In the genomic region with DNA sequence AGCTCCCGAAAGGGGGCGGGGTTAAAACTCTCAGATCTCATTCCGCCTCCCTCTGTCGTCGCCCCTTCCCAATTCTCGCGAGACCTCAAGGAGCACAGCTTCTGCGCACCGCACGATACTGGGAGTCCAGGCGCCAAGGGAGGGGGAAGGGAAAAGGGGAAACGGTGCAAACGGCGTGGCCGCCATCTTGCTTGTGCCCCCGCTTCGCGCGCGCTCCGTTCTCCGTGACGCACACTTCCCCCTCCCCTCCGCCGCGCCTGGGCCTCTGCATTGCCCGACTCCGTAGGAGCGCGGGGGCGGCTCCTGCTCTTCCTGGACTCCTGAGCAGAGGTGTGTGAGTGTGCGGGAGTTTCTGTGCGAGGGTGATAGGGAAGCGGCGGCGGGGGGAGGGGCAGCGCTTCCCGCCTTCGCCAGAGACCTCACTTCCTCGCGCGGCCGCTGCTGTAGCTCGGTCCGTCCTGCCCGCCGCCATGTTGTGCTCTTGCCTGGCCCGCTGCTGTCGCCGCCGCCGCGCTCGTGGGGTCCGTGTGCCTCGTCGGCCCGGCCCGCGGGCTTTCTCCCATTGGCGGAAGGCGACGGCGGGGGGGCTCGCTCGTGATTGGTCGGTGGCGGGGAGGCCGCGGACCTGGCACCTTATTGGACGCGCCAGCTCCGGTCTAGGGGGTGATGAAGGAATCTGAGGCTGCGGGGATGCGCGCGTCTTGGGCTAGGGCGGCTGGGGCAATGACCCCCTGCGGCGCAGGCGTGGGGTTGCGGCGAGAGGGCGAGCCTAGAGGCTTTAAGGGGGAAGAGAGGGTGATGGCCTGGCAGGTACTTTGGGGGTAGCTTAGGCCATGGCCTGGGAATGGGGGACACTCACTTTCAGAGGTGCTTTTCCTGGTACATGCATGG, we compare ENCODE assay signal across 1 cellular context.
A peak's percentile ranks its signal among the peaks of the same experiment; 100 is the strongest.
TF ChIP-seq lines count a peak whose summit lies in the region.

A gene (plus strand): TSS at position 167 of the 891 bp plus-strand sequence. CDS start 47,140 bp downstream, outside the sequence.

TF ChIP-seq in K562, 482 proteins besides CTCF, POLR2A, EP300 and RAD21 (continued from another document and continues in another):
- TF ChIP-seq, protein P1, sequence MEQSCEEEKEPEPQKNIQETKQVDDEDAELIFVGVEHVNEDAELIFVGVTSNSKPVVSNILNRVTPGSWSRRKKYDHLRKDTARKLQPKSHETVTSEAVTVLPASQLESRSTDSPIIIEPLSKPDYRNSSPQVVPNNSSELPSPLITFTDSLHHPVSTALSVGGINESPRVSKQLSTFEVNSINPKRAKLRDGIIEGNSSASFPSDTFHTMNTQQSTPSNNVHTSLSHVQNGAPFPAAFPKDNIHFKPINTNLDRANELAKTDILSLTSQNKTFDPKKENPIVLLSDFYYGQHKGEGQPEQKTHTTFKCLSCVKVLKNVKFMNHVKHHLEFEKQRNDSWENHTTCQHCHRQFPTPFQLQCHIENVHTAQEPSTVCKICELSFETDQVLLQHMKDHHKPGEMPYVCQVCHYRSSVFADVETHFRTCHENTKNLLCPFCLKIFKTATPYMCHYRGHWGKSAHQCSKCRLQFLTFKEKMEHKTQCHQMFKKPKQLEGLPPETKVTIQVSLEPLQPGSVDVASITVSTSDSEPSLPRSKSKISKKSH (CRISPR knock-in tag; IDR thresholded peaks at IDR 0.05): no peak
- TF ChIP-seq FOXJ3 (CRISPR knock-in tag; IDR thresholded peaks at IDR 0.05) (no peak), OTX1 (CRISPR knock-in tag; IDR thresholded peaks at IDR 0.05) (peak; percentile 86), MXI1 (IDR thresholded peaks at IDR 0.05; ENCODE audit: low read depth, low read length) (peak; percentile 37; the same call in 1 of the 2 replicates), FIP1L1 (IDR thresholded peaks at IDR 0.05; ENCODE audit: low read depth, low read length, poor library complexity, severe bottlenecking) (peak; percentile 96), NR1H2 (CRISPR knock-in tag; IDR thresholded peaks at IDR 0.05) (peak; percentile 94; the same call in 1 of the 2 replicates), MEIS2 (IDR thresholded peaks at IDR 0.05; ENCODE audit: partially characterized antibody) (peak; percentile 72), ZNF263 (CRISPR knock-in tag; IDR thresholded peaks at IDR 0.05; ENCODE audit: borderline replicate concordance) (peak; percentile 62; the same call in 1 of the 2 replicates), TBP (optimal IDR thresholded peaks at IDR 0.05; ENCODE audit: low read depth, low read length) (peak; percentile 80), RBM25 (IDR thresholded peaks at IDR 0.05; ENCODE audit: low read depth, low read length, severe bottlenecking) (peak; percentile 99), DMBX1 (CRISPR knock-in tag; IDR thresholded peaks at IDR 0.05; ENCODE audit: borderline replicate concordance) (peak; percentile 80), TGIF2 (CRISPR knock-in tag; IDR thresholded peaks at IDR 0.05) (peak; percentile 86; the same call in 1 of the 2 replicates), MAZ (CRISPR knock-in tag; conservative IDR thresholded peaks at IDR 0.05 in 1 of 2, IDR thresholded peaks at IDR 0.05 in 1 of 2) (peak; percentile 98 to 99), NR2C1 (IDR thresholded peaks at IDR 0.05) (no peak), NR2C1 (tag; IDR thresholded peaks at IDR 0.05) (peak; percentile 55; the same call in 1 of the 2 replicates), ZNF431 (CRISPR knock-in tag; IDR thresholded peaks at IDR 0.05) (peak; percentile 75), KDM5B (IDR thresholded peaks at IDR 0.05; ENCODE audit: insufficient replicate concordance, low read depth, low read length) (peak; percentile 91), PHF21A (IDR thresholded peaks at IDR 0.05; ENCODE audit: borderline replicate concordance, low read depth) (peak; percentile 85; the same call in 1 of the 2 replicates), GTF2F1 (IDR thresholded peaks at IDR 0.05; ENCODE audit: low read depth, low read length) (peak; percentile 64; the same call in 1 of the 2 replicates), POLR2G (IDR thresholded peaks at IDR 0.05; ENCODE audit: low read depth, low read length) (peak; percentile 99), NEUROD1 (IDR thresholded peaks at IDR 0.05; ENCODE audit: borderline replicate concordance, low read depth, low read length, partially characterized antibody) (peak; percentile 86), ELF2 (CRISPR knock-in tag; IDR thresholded peaks at IDR 0.05) (peak; percentile 64; the same call in 1 of the 2 replicates), CHD4 (IDR thresholded peaks at IDR 0.05; ENCODE audit: insufficient read depth, insufficient replicate concordance, low read depth, low read length, poor library complexity, severe bottlenecking) (no peak), ZFP1 (CRISPR knock-in tag; IDR thresholded peaks at IDR 0.05) (no peak), TBL1XR1 (IDR thresholded peaks at IDR 0.05; ENCODE audit: low read length in 2 of 2) (peak; percentile 31 to 73; a peak in 3 of 4 replicates)
- TF ChIP-seq, protein P2, sequence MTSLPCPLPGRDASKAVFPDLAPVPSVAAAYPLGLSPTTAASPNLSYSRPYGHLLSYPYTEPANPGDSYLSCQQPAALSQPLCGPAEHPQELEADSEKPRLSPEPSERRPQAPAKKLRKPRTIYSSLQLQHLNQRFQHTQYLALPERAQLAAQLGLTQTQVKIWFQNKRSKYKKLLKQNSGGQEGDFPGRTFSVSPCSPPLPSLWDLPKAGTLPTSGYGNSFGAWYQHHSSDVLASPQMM (CRISPR knock-in tag; IDR thresholded peaks at IDR 0.05): no peak
- TF ChIP-seq, protein P3, sequence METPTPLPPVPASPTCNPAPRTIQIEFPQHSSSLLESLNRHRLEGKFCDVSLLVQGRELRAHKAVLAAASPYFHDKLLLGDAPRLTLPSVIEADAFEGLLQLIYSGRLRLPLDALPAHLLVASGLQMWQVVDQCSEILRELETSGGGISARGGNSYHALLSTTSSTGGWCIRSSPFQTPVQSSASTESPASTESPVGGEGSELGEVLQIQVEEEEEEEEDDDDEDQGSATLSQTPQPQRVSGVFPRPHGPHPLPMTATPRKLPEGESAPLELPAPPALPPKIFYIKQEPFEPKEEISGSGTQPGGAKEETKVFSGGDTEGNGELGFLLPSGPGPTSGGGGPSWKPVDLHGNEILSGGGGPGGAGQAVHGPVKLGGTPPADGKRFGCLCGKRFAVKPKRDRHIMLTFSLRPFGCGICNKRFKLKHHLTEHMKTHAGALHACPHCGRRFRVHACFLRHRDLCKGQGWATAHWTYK (CRISPR knock-in tag; IDR thresholded peaks at IDR 0.05): peak; percentile 94
- TF ChIP-seq, protein P4, sequence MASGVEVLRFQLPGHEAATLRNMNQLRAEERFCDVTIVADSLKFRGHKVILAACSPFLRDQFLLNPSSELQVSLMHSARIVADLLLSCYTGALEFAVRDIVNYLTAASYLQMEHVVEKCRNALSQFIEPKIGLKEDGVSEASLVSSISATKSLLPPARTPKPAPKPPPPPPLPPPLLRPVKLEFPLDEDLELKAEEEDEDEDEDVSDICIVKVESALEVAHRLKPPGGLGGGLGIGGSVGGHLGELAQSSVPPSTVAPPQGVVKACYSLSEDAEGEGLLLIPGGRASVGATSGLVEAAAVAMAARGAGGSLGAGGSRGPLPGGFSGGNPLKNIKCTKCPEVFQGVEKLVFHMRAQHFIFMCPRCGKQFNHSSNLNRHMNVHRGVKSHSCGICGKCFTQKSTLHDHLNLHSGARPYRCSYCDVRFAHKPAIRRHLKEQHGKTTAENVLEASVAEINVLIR (CRISPR knock-in tag; IDR thresholded peaks at IDR 0.05): peak; percentile 69
- TF ChIP-seq, protein P5, sequence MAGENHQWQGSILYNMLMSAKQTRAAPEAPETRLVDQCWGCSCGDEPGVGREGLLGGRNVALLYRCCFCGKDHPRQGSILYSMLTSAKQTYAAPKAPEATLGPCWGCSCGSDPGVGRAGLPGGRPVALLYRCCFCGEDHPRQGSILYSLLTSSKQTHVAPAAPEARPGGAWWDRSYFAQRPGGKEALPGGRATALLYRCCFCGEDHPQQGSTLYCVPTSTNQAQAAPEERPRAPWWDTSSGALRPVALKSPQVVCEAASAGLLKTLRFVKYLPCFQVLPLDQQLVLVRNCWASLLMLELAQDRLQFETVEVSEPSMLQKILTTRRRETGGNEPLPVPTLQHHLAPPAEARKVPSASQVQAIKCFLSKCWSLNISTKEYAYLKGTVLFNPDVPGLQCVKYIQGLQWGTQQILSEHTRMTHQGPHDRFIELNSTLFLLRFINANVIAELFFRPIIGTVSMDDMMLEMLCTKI (IDR thresholded peaks at IDR 0.05; ENCODE audit: partially characterized antibody): no peak
- TF ChIP-seq, protein P6, sequence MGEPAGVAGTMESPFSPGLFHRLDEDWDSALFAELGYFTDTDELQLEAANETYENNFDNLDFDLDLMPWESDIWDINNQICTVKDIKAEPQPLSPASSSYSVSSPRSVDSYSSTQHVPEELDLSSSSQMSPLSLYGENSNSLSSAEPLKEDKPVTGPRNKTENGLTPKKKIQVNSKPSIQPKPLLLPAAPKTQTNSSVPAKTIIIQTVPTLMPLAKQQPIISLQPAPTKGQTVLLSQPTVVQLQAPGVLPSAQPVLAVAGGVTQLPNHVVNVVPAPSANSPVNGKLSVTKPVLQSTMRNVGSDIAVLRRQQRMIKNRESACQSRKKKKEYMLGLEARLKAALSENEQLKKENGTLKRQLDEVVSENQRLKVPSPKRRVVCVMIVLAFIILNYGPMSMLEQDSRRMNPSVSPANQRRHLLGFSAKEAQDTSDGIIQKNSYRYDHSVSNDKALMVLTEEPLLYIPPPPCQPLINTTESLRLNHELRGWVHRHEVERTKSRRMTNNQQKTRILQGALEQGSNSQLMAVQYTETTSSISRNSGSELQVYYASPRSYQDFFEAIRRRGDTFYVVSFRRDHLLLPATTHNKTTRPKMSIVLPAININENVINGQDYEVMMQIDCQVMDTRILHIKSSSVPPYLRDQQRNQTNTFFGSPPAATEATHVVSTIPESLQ (CRISPR knock-in tag; IDR thresholded peaks at IDR 0.05): peak; percentile 96; the same call in 1 of the 2 replicates
- TF ChIP-seq, protein P7, sequence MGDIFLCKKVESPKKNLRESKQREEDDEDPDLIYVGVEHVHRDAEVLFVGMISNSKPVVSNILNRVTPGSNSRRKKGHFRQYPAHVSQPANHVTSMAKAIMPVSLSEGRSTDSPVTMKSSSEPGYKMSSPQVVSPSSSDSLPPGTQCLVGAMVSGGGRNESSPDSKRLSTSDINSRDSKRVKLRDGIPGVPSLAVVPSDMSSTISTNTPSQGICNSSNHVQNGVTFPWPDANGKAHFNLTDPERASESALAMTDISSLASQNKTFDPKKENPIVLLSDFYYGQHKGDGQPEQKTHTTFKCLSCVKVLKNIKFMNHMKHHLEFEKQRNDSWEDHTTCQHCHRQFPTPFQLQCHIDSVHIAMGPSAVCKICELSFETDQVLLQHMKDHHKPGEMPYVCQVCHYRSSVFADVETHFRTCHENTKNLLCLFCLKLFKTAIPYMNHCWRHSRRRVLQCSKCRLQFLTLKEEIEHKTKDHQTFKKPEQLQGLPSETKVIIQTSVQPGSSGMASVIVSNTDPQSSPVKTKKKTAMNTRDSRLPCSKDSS (IDR thresholded peaks at IDR 0.05; ENCODE audit: low read depth, partially characterized antibody): no peak
- TF ChIP-seq, protein P8, sequence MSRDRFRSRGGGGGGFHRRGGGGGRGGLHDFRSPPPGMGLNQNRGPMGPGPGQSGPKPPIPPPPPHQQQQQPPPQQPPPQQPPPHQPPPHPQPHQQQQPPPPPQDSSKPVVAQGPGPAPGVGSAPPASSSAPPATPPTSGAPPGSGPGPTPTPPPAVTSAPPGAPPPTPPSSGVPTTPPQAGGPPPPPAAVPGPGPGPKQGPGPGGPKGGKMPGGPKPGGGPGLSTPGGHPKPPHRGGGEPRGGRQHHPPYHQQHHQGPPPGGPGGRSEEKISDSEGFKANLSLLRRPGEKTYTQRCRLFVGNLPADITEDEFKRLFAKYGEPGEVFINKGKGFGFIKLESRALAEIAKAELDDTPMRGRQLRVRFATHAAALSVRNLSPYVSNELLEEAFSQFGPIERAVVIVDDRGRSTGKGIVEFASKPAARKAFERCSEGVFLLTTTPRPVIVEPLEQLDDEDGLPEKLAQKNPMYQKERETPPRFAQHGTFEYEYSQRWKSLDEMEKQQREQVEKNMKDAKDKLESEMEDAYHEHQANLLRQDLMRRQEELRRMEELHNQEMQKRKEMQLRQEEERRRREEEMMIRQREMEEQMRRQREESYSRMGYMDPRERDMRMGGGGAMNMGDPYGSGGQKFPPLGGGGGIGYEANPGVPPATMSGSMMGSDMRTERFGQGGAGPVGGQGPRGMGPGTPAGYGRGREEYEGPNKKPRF (IDR thresholded peaks at IDR 0.05; ENCODE audit: low read depth, low read length): no peak
- TF ChIP-seq, protein P9, sequence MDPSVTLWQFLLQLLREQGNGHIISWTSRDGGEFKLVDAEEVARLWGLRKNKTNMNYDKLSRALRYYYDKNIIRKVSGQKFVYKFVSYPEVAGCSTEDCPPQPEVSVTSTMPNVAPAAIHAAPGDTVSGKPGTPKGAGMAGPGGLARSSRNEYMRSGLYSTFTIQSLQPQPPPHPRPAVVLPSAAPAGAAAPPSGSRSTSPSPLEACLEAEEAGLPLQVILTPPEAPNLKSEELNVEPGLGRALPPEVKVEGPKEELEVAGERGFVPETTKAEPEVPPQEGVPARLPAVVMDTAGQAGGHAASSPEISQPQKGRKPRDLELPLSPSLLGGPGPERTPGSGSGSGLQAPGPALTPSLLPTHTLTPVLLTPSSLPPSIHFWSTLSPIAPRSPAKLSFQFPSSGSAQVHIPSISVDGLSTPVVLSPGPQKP (CRISPR knock-in tag; IDR thresholded peaks at IDR 0.05): no peak
- TF ChIP-seq, protein P10, sequence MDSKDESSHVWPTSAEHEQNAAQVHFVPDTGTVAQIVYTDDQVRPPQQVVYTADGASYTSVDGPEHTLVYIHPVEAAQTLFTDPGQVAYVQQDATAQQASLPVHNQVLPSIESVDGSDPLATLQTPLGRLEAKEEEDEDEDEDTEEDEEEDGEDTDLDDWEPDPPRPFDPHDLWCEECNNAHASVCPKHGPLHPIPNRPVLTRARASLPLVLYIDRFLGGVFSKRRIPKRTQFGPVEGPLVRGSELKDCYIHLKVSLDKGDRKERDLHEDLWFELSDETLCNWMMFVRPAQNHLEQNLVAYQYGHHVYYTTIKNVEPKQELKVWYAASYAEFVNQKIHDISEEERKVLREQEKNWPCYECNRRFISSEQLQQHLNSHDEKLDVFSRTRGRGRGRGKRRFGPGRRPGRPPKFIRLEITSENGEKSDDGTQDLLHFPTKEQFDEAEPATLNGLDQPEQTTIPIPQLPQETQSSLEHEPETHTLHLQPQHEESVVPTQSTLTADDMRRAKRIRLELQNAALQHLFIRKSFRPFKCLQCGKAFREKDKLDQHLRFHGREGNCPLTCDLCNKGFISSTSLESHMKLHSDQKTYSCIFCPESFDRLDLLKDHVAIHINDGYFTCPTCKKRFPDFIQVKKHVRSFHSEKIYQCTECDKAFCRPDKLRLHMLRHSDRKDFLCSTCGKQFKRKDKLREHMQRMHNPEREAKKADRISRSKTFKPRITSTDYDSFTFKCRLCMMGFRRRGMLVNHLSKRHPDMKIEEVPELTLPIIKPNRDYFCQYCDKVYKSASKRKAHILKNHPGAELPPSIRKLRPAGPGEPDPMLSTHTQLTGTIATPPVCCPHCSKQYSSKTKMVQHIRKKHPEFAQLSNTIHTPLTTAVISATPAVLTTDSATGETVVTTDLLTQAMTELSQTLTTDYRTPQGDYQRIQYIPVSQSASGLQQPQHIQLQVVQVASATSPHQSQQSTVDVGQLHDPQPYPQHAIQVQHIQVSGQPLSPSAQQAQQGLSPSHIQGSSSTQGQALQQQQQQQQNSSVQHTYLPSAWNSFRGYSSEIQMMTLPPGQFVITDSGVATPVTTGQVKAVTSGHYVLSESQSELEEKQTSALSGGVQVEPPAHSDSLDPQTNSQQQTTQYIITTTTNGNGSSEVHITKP (IDR thresholded peaks at IDR 0.05; ENCODE audit: partially characterized antibody): peak; percentile 25
